ENCODE assay signal across 9 cellular contexts in genomic region chr16:57530104-57530522, GRCh38. TPM values are rescaled to one million over a fixed set of nuclear protein-coding genes. Genes with fewer than 3 reads are reported as not detected.
A peak's percentile ranks its signal among the peaks of the same experiment; 100 is the strongest.
DNase-seq lines count a peak whose midpoint lies in the region; ATAC-seq, FAIRE-seq and TF ChIP-seq lines count a peak whose summit lies in the region.
"Had no signal": no experiment of that assay in that cellular context is flagged by ENCODE, and none has a peak within 500 bp of the region (broad histone marks: within the 10 kb centered on the region; RNA-seq: fewer than 3 reads in every experiment).

No MANE protein-coding gene starts in this region.

- H3K23ac ChIP-seq in H1 (ENCODE audit: insufficient read length) = no peak overlapping the region

- no peak for FAIRE-seq in H1 (lab: Jason Lieb, UNC)
- FAIRE-seq: G401.6 had no signal

- H4K8ac ChIP-seq in H1 (ENCODE audit: extremely low read depth, insufficient read depth, low read length) = no peak overlapping the region

- H3K9me3 ChIP-seq in H1 (ENCODE audit: insufficient read depth in 2 of 2, low read depth in 1 of 2, low read length in 1 of 2) (no peaks in the 10 kb centered on the region), osteoblast (ENCODE audit: low read depth, low read length) (no peaks in the 10 kb centered on the region)

- H3K36me3 Mint-ChIP-seq in type B pancreatic cell = no peaks in the 10 kb centered on the region

- H3K4me1 ChIP-seq in H1 (replicated peaks in 1 of 4; ENCODE audit: control insufficient read depth in 3 of 4, insufficient read depth in 4 of 4, low read length in 3 of 4) = peaks cover 4 to 40% (median 26%) of the 10 kb centered on the region in 4 experiments
- peaks cover 9% of the 10 kb centered on the region for H3K4me1 ChIP-seq in osteoblast (ENCODE audit: insufficient read depth, low read length)

- H4K20me1 ChIP-seq in H1 (replicated peaks in 1 of 2; ENCODE audit: control insufficient read depth in 1 of 2, insufficient read depth in 2 of 2, low read length in 2 of 2) (peaks cover 6 to 25% of the 10 kb centered on the region in 2 experiments), osteoblast (ENCODE audit: insufficient read depth, low read length) (peaks cover 6% of the 10 kb centered on the region)

- H2BK5ac ChIP-seq in H1 (ENCODE audit: low read depth, low read length) = no peak overlapping the region

- H3K79me2 ChIP-seq in H1 (ENCODE audit: control insufficient read depth in 1 of 2, insufficient read depth in 2 of 2, low read length in 2 of 2) (peaks cover 0 to 18% of the 10 kb centered on the region in 2 experiments; a peak in 1 of 4 replicates), osteoblast (ENCODE audit: insufficient read depth, low read length) (peaks cover 6% of the 10 kb centered on the region)

- no peak overlapping the region for H2BK120ac ChIP-seq in H1 (replicated peaks; ENCODE audit: low read depth, low read length)

- H4K91ac ChIP-seq in H1 (replicated peaks; ENCODE audit: insufficient read length, low read length) = no peak overlapping the region

- no peaks in the 10 kb centered on the region for H3K9me3 Mint-ChIP-seq in type B pancreatic cell

- no peak overlapping the region for H3K4ac ChIP-seq in H1 (replicated peaks; ENCODE audit: insufficient read length, low read depth, low read length)

- WGBS in H1 (ENCODE audit: extremely low coverage in 1 of 2, insufficient coverage in 1 of 2, insufficient read length in 1 of 2, insufficient replicate concordance in 2 of 2, low coverage in 1 of 2, low lambda C conversion rate in 2 of 2, missing lambda C conversion rate in 1 of 2), 2 experiments = 76% methylated on average over 7 of the region's 7 CpGs; no CpG with 5 or more reads in 1 of the 2 experiments

- H3K27ac Mint-ChIP-seq in type B pancreatic cell = no peak overlapping the region

- H3K4me3 ChIP-seq in H1 (ENCODE audit: extremely low read depth in 1 of 4, insufficient read depth in 2 of 4, low read depth in 3 of 4, low read length in 4 of 4) = peak overlapping the region in 2 of 4 experiments; percentile 1 to 73; a peak in 4 of 8 replicates
- H3K4me3 ChIP-seq in osteoblast (ENCODE audit: insufficient read depth, low read length) = no peak overlapping the region

- TF ChIP-seq CTCF in H1 (IDR thresholded peaks at IDR 0.05; ENCODE audit: control extremely low read depth in 1 of 3, insufficient read depth in 1 of 3, low read depth in 1 of 3, low read length in 3 of 3) = no peak
- TF ChIP-seq CTCF in osteoblast (IDR thresholded peaks at IDR 0.05; ENCODE audit: extremely low read depth, low read depth, low read length) = no peak
- no peak for TF ChIP-seq CTCF in type B pancreatic cell (conservative IDR thresholded peaks at IDR 0.05)

- H3K27me3 ChIP-seq in H1 (replicated peaks in 1 of 4; ENCODE audit: control insufficient read depth in 3 of 4, extremely low read depth in 1 of 4, insufficient read depth in 3 of 4, low read length in 3 of 4) = peaks cover 0 to 13% (median 4%) of the 10 kb centered on the region in 4 experiments; a peak in 4 of 7 replicates
- no peaks in the 10 kb centered on the region for H3K27me3 ChIP-seq in osteoblast (ENCODE audit: insufficient read depth, low read length)

- no peak for TF ChIP-seq EP300 in H1 (IDR thresholded peaks at IDR 0.05; ENCODE audit: borderline replicate concordance in 1 of 2, low read depth in 2 of 2, low read length in 2 of 2)

- peaks cover 5% of the 10 kb centered on the region; the same call in 1 of the 2 replicates for H3K23me2 ChIP-seq in H1 (ENCODE audit: low read depth, low read length)

- H3K18ac ChIP-seq in H1 (ENCODE audit: extremely low read depth, low read length) = peak overlapping the region; percentile 6; the same call in 1 of the 2 replicates

- ATAC-seq in GM19452 (IDR thresholded peaks at IDR 0.05; ENCODE audit: unreplicated experiment) = peak; percentile 69

- POLR2A ChIA-PET in H1 (lab: Charles Lee; ENCODE audit: partially characterized antibody) (interaction anchor here (0.8 to 9.1 kb wide), 5 partner anchors 12 to 88 kb away, joined by 3 to 67 read pairs (median 5); partner anchors contain the start of genes ADGRG5 and DOK4), HEK293T (lab: Yijun Ruan, JAX) (no interaction called here)

- no peak overlapping the region for H2BK15ac ChIP-seq in H1 (ENCODE audit: low read length)

- peak overlapping the region; percentile 11; the same call in 1 of the 2 replicates for H2BK12ac ChIP-seq in H1 (ENCODE audit: low read depth, low read length)

- H2AK5ac ChIP-seq in H1 (ENCODE audit: low read depth, low read length) = no peak overlapping the region

- H2AFZ ChIP-seq in H1 (ENCODE audit: low read length) (no peak overlapping the region), osteoblast (ENCODE audit: low read length) (no peak overlapping the region)

- H4K5ac ChIP-seq in H1 (ENCODE audit: insufficient read length, low read depth, low read length) = no peak overlapping the region

- no peak for TF ChIP-seq POLR2A in H1 (IDR thresholded peaks at IDR 0.05; ENCODE audit: control extremely low read depth in 1 of 2, low read depth in 2 of 2, low read length in 2 of 2)

- no peak overlapping the region for H3K9ac ChIP-seq in H1 (replicated peaks in 1 of 4; ENCODE audit: extremely low read depth in 1 of 4, low read depth in 3 of 4, low read length in 3 of 4)

- H3K4me3 Mint-ChIP-seq in type B pancreatic cell = peak overlapping the region; percentile 77

- no peak overlapping the region for H3K56ac ChIP-seq in H1 (replicated peaks; ENCODE audit: insufficient read length, low read depth, low read length)

- H3K36me3 ChIP-seq in H1 (ENCODE audit: control insufficient read depth in 2 of 4, insufficient read depth in 4 of 4, low read length in 3 of 4) (no peaks in the 10 kb centered on the region; a peak in 1 of 8 replicates), osteoblast (ENCODE audit: insufficient read depth, low read length) (no peaks in the 10 kb centered on the region)

- no peak overlapping the region for H3K27ac ChIP-seq in H1 (ENCODE audit: low read depth, low read length)
- no peak overlapping the region for H3K27ac ChIP-seq in osteoblast (ENCODE audit: low read depth, low read length)

- TF ChIP-seq RAD21 in H1 (IDR thresholded peaks at IDR 0.05 in 1 of 2, conservative IDR thresholded peaks at IDR 0.05 in 1 of 2; ENCODE audit: low read depth in 2 of 2, low read length in 2 of 2) = no peak

- H3K4me2 ChIP-seq in H1 (ENCODE audit: insufficient read depth in 1 of 2, low read depth in 2 of 2, low read length in 2 of 2) (peak overlapping the region; percentile 70 to 83), osteoblast (ENCODE audit: insufficient read depth, low read length) (no peak overlapping the region)

- H3K27me3 Mint-ChIP-seq in type B pancreatic cell = peaks cover 38% of the 10 kb centered on the region

- peaks cover 10% of the 10 kb centered on the region for H3K79me1 ChIP-seq in H1 (ENCODE audit: low read depth, low read length)

- no peak overlapping the region for H3K14ac ChIP-seq in H1 (ENCODE audit: insufficient read length)

- no peak overlapping the region for H2BK20ac ChIP-seq in H1 (ENCODE audit: low read length)

- CTCF ChIA-PET in H1 (lab: Charles Lee; ENCODE audit: partially characterized antibody) = interaction anchor here (1.1 to 1.2 kb wide), 2 partner anchors 10 to 158 kb away, joined by 3 to 4 read pairs; partner anchors contain the start of gene CX3CL1
- CTCF ChIA-PET in HEK293T (lab: Yijun Ruan, JAX) = no interaction called here

- DNase-seq in AG08396 (ENCODE audit: low spot score) (peak; percentile 81), HT1080 (ENCODE audit: low read depth) (peak; percentile 86), H1 (ENCODE audit: low read depth in 1 of 2, low spot score in 2 of 2) (no peak), osteoblast (ENCODE audit: insufficient read length, low spot score, missing footprints) (peak; percentile 99), type B pancreatic cell (ENCODE audit: extremely low spot score, unreplicated experiment) (no peak), HEK293T (ENCODE audit: extremely low spot score) (no peak)
- peak; percentile 76 to 78 for DNase-seq in activated CD4-positive, alpha-beta T cell treated with anti-CD3 and anti-CD28 coated beads for 4 hours

- peaks cover 43% of the 10 kb centered on the region for H3K4me1 Mint-ChIP-seq in type B pancreatic cell (ENCODE audit: unreplicated experiment)

RNA-seq across cellular contexts. Expression of gene CCDC102A, which starts 6.3 kb away (rescaled TPM):
- total RNA-seq in HT1080 (2014; rRNA removed; shearing (Covaris generic)) = 10.4 and 13.7 TPM in 2 replicates
- polyA plus RNA-seq in HT1080 (2015; cell fraction: cytosol; rRNA removed) = 7.6 and 9.5 TPM in 2 replicates
- 5.0 and 7.8 TPM in 2 replicates for polyA plus RNA-seq in HT1080 (2015; cell fraction: nucleus; rRNA removed)
- 3.5 and 4.0 TPM in 2 replicates for total RNA-seq in H1 (2021; fragmentation: NEBNext Ultra II Directional; extraction: Animal tissue kit (Norgen Biotek cat#: 25700))
- 7.5 and 10.5 TPM in 2 replicates for polyA plus RNA-seq in H1 (2011; rRNA removed)
- 7.6 TPM for polyA plus RNA-seq in H1 (2011; cell fraction: cytosol; rRNA removed)
- polyA plus RNA-seq in H1 (2011; cell fraction: nucleus; rRNA removed) = 9.3 TPM
- polyA plus RNA-seq in H1 (2012, experiment 1 of 2) = 2.3 to 5.0 TPM (median 4.0 TPM) in 4 replicates
- polyA plus RNA-seq in H1 (2012, experiment 2 of 2) = 4.5 TPM
- 1.3 TPM for polyA plus RNA-seq in H1 (2013, experiment 1 of 2)
- polyA plus RNA-seq in H1 (2013, experiment 2 of 2) = 1.3 TPM
- 1.7 and 1.9 TPM in 2 replicates for polyA minus RNA-seq in H1 (2011; rRNA and poly(A)+ RNA removed)
- polyA minus RNA-seq in H1 (2011; cell fraction: cytosol; rRNA and poly(A)+ RNA removed) = 2.7 TPM
- polyA minus RNA-seq in H1 (2011; cell fraction: nucleus; rRNA and poly(A)+ RNA removed) = 2.6 TPM
- total RNA-seq in osteoblast = 9.8 and 10.6 TPM in 2 replicates
- 6.9 and 14.4 TPM in 2 replicates for total RNA-seq in type B pancreatic cell (ENCODE audit: low replicate concordance)

RNA-seq across cellular contexts. Expression of gene ADGRG5, which starts 12.3 kb away (rescaled TPM):
- not detected in 2 replicates for total RNA-seq in HT1080 (2014; rRNA removed; shearing (Covaris generic))
- 0.03 and 0.06 TPM in 2 replicates for polyA plus RNA-seq in HT1080 (2015; cell fraction: cytosol; rRNA removed)
- polyA plus RNA-seq in HT1080 (2015; cell fraction: nucleus; rRNA removed) = 0.09 TPM in 1 of 2 replicates, not detected in the other
- 8.6 and 10.5 TPM in 2 replicates for total RNA-seq in H1 (2021; fragmentation: NEBNext Ultra II Directional; extraction: Animal tissue kit (Norgen Biotek cat#: 25700))
- polyA plus RNA-seq in H1 (2011; rRNA removed) = 14.8 and 16.5 TPM in 2 replicates
- polyA plus RNA-seq in H1 (2011; cell fraction: cytosol; rRNA removed) = 6.7 TPM
- polyA plus RNA-seq in H1 (2011; cell fraction: nucleus; rRNA removed) = 17.8 TPM
- polyA plus RNA-seq in H1 (2012, experiment 1 of 2) = 7.0 to 10.8 TPM (median 8.9 TPM) in 4 replicates
- polyA plus RNA-seq in H1 (2012, experiment 2 of 2) = 10.2 TPM
- 5.0 TPM for polyA plus RNA-seq in H1 (2013, experiment 1 of 2)
- polyA plus RNA-seq in H1 (2013, experiment 2 of 2) = 5.4 TPM
- polyA minus RNA-seq in H1 (2011; rRNA and poly(A)+ RNA removed) = 9.6 and 11.4 TPM in 2 replicates
- 5.7 TPM for polyA minus RNA-seq in H1 (2011; cell fraction: cytosol; rRNA and poly(A)+ RNA removed)
- polyA minus RNA-seq in H1 (2011; cell fraction: nucleus; rRNA and poly(A)+ RNA removed) = 5.4 TPM
- total RNA-seq in osteoblast (not detected in 2 replicates), type B pancreatic cell (ENCODE audit: low replicate concordance) (0.82 and 1.7 TPM in 2 replicates)

RNA-seq across cellular contexts. Expression of gene DOK4, which starts 43.8 kb away (rescaled TPM):
- 5.0 and 7.3 TPM in 2 replicates for total RNA-seq in HT1080 (2014; rRNA removed; shearing (Covaris generic))
- 2.8 and 5.2 TPM in 2 replicates for polyA plus RNA-seq in HT1080 (2015; cell fraction: cytosol; rRNA removed)
- 4.7 and 5.1 TPM in 2 replicates for polyA plus RNA-seq in HT1080 (2015; cell fraction: nucleus; rRNA removed)
- 28.9 and 29.9 TPM in 2 replicates for total RNA-seq in H1 (2021; fragmentation: NEBNext Ultra II Directional; extraction: Animal tissue kit (Norgen Biotek cat#: 25700))
- polyA plus RNA-seq in H1 (2011; rRNA removed) = 24.0 and 29.5 TPM in 2 replicates
- 30.4 TPM for polyA plus RNA-seq in H1 (2011; cell fraction: cytosol; rRNA removed)
- polyA plus RNA-seq in H1 (2011; cell fraction: nucleus; rRNA removed) = 46.7 TPM
- 20.5 to 27.4 TPM (median 25.8 TPM) in 4 replicates for polyA plus RNA-seq in H1 (2012, experiment 1 of 2)
- 20.5 TPM for polyA plus RNA-seq in H1 (2012, experiment 2 of 2)
- polyA plus RNA-seq in H1 (2013, experiment 1 of 2) = 13.6 TPM
- 13.6 TPM for polyA plus RNA-seq in H1 (2013, experiment 2 of 2)
- 24.3 and 27.0 TPM in 2 replicates for polyA minus RNA-seq in H1 (2011; rRNA and poly(A)+ RNA removed)
- polyA minus RNA-seq in H1 (2011; cell fraction: cytosol; rRNA and poly(A)+ RNA removed) = 14.3 TPM
- 11.3 TPM for polyA minus RNA-seq in H1 (2011; cell fraction: nucleus; rRNA and poly(A)+ RNA removed)
- 27.1 and 29.0 TPM in 2 replicates for total RNA-seq in osteoblast
- 33.3 and 72.0 TPM in 2 replicates for total RNA-seq in type B pancreatic cell (ENCODE audit: low replicate concordance)

Comparison
In these comparisons a context has a peak if more than half of its experiments do, and no peak if none do; other contexts are left out.
1. DNase-seq: peak in AG08396 (single experiment), HT1080 (single experiment), activated CD4-positive, alpha-beta T cell treated with anti-CD3 and anti-CD28 coated beads for 4 hours (2 of 2) and osteoblast (single experiment); none in H1 (0 of 2), type B pancreatic cell (single experiment) and HEK293T (single experiment).